ENCODE assay signal across 34 cellular contexts in genomic region chr12:30730011-30730410, GRCh38.
"Had no signal": no experiment of that assay in that cellular context is flagged by ENCODE, and none has a peak within 500 bp of the region (broad histone marks: within the 10 kb centered on the region; RNA-seq: fewer than 3 reads in every experiment).

No MANE protein-coding gene starts in this region.

- H3K27me3 ChIP-seq: MG63 had no signal

- DNase-seq: Karpas-422, Kasumi-1, MG63, MM.1S, MV-4-11, NCI-H1048, NCI-H1092, NCI-H1092 treated with DMSO at 0.1 percent for 48 hours, NCI-H1105, NCI-H1105 treated with DMSO at 0.1 percent for 48 hours, NCI-H1417, NCI-H1417 treated with DMSO at 0.1 percent for 48 hours, NCI-H1436, NCI-H1436 treated with DMSO at 0.1 percent for 48 hours, NCI-H146, NCI-H1694, NCI-H1694 treated with DMSO at 0.1 percent for 48 hours, NCI-H187, NCI-H187 treated with DMSO at 0.1 percent for 48 hours, NCI-H1930, NCI-H2029, NCI-H2029 treated with DMSO at 0.1 percent for 48 hours, NCI-H2081, NCI-H2081 treated with DMSO at 0.1 percent for 48 hours, NCI-H2107, NCI-H2171, NCI-H2171 treated with DMSO at 0.1 percent for 48 hours, NCI-H226, NCI-H345, NCI-H446, NCI-H446 treated with DMSO at 0.1 percent for 48 hours, NCI-H510A, NCI-H510A treated with DMSO at 0.1 percent for 48 hours, NCI-H524 treated with DMSO at 0.1 percent for 48 hours had no signal

- H3K4me3 ChIP-seq: MG63 had no signal

- H3K9me3 ChIP-seq: MG63 had no signal
